In genomic region chr19:3386447-3387234, GRCh38 we compare ENCODE assay signal across 15 cellular contexts. TPM values are rescaled to one million over a fixed set of nuclear protein-coding genes. Genes with fewer than 3 reads are reported as not detected.
A peak's percentile ranks its signal among the peaks of the same experiment; 100 is the strongest.
DNase-seq lines count a peak whose midpoint lies in the region; ATAC-seq and TF ChIP-seq lines count a peak whose summit lies in the region.
"Had no signal": no experiment of that assay in that cellular context is flagged by ENCODE, and none has a peak within 500 bp of the region (broad histone marks: within the 10 kb centered on the region; RNA-seq: fewer than 3 reads in every experiment).

No MANE protein-coding gene starts in this region.

- no peak for TF ChIP-seq CTCF in IMR-90 (conservative IDR thresholded peaks at IDR 0.05; ENCODE audit: low read depth, low read length)
- TF ChIP-seq CTCF in esophagus muscularis mucosa (IDR thresholded peaks at IDR 0.05), result peak in 1 of 3 experiments; percentile 13

- no peak overlapping the region for H4K5ac ChIP-seq in IMR-90 (ENCODE audit: low read depth, low read length)

- intact Hi-C loops in IMR-90 (cut with micrococcal nuclease) (no loop called here), esophagus muscularis mucosa (cut with DNase I) (no loop called here)

- H4K91ac ChIP-seq in IMR-90 (ENCODE audit: insufficient read depth, low read depth, low read length), result no peak overlapping the region

- no peak overlapping the region for H2BK20ac ChIP-seq in IMR-90 (ENCODE audit: low read depth, low read length)

- H2AFZ ChIP-seq in IMR-90 (replicated peaks; ENCODE audit: low read length, poor library complexity), result peak overlapping the region; percentile 63
- H2AFZ ChIP-seq: PC-9 had no signal

- BruUV-seq in IMR-90 (replicated peaks; lab: Mats Ljungman, UMichigan), result no TSS peak

- H2AK5ac ChIP-seq in IMR-90 (ENCODE audit: low read depth, low read length), result peak overlapping the region; percentile 68

- no peaks in the 10 kb centered on the region for H3K9me3 ChIP-seq in IMR-90 (ENCODE audit: control insufficient read depth, insufficient read depth, low read length)
- no peaks in the 10 kb centered on the region for H3K9me3 ChIP-seq in esophagus muscularis mucosa
- H3K9me3 ChIP-seq: mucosa of descending colon had no signal

- H2BK15ac ChIP-seq in IMR-90 (ENCODE audit: low read depth, low read length), result no peak overlapping the region

- H3K14ac ChIP-seq in IMR-90 (replicated peaks; ENCODE audit: low read depth, low read length), result peak overlapping the region; percentile 40

- CTCF ChIA-PET in IMR-90 (lab: Yijun Ruan, JAX), result no interaction called here

- H3K4me1 ChIP-seq in IMR-90 (ENCODE audit: control insufficient read depth, insufficient read depth, low read length) (peaks cover 46% of the 10 kb centered on the region), esophagus muscularis mucosa (peaks cover 83 to 100% (median 98%) of the 10 kb centered on the region in 4 donors)

- H3K56ac ChIP-seq in IMR-90 (ENCODE audit: extremely low read depth, insufficient read depth, low read length), result no peak overlapping the region

- peak overlapping the region; percentile 17 for H3K27ac ChIP-seq in IMR-90 (ENCODE audit: insufficient read depth, low read length)
- peak overlapping the region; percentile 98 to 100 (median 100) for H3K27ac ChIP-seq in esophagus muscularis mucosa (replicated peaks in 1 of 4)
- H3K27ac ChIP-seq in substantia nigra (ENCODE audit: low read depth, low read length, poor library complexity, severe bottlenecking), result peak overlapping the region; percentile 86
- H3K27ac ChIP-seq: PC-9 had no signal

- no peak for TF ChIP-seq EP300 in esophagus muscularis mucosa (IDR thresholded peaks at IDR 0.05)

- no peak overlapping the region for H2BK5ac ChIP-seq in IMR-90 (ENCODE audit: low read depth, low read length, poor library complexity, severe bottlenecking)

- H3K4ac ChIP-seq in IMR-90 (ENCODE audit: low read depth, low read length), result peak overlapping the region; percentile 54; the same call in 1 of the 2 replicates

- in situ Hi-C loops in IMR-90 (cut with MboI; ENCODE audit: low sequenced_read_pairs), result no loop called here

- H3K4me3 ChIP-seq in IMR-90 (ENCODE audit: insufficient read depth, low read depth, low read length), result no peak overlapping the region
- peak overlapping the region; percentile 14 to 32 (median 21) for H3K4me3 ChIP-seq in esophagus muscularis mucosa
- H3K4me3 ChIP-seq: mucosa of descending colon, PC-9 had no signal

- H3K36me3 ChIP-seq in IMR-90 (ENCODE audit: control insufficient read depth, insufficient read depth, low read length), result peaks cover 31% of the 10 kb centered on the region
- H3K36me3 ChIP-seq in esophagus muscularis mucosa, result peaks cover 7 to 53% (median 34%) of the 10 kb centered on the region in 4 donors

- TF ChIP-seq RAD21 in IMR-90 (IDR thresholded peaks at IDR 0.05; ENCODE audit: low read length), result no peak

- peak overlapping the region; percentile 84 for H2AK9ac ChIP-seq in IMR-90 (replicated peaks; ENCODE audit: low read depth, low read length, poor library complexity)

- peak overlapping the region in 1 of 2 experiments; percentile 47; a peak in 1 of 4 replicates for H4K8ac ChIP-seq in IMR-90 (ENCODE audit: low read depth in 2 of 2, low read length in 2 of 2)

- WGBS in IMR-90 (ENCODE audit: extremely low coverage in 2 of 2, insufficient read length in 1 of 2), 2 experiments, result 91% methylated on average over 6 of the region's 25 CpGs; no CpG with 5 or more reads in 1 of the 2 experiments
- WGBS in esophagus muscularis mucosa, result 47% methylated on average over 16 of the region's 25 CpGs

- POLR2A ChIA-PET in IMR-90 (lab: Charles Lee; ENCODE audit: unreplicated experiment), result no interaction called here

- peaks cover 4 to 82% of the 10 kb centered on the region in 2 experiments for H3K79me1 ChIP-seq in IMR-90 (ENCODE audit: low read depth in 1 of 2, low read length in 2 of 2)

- peak overlapping the region; percentile 28; the same call in 1 of the 2 replicates for H3K9ac ChIP-seq in IMR-90 (ENCODE audit: low read depth, low read length)

- peaks cover 35% of the 10 kb centered on the region for H3K9me1 ChIP-seq in IMR-90 (ENCODE audit: insufficient read depth, low read length)

- peak overlapping the region; percentile 47; the same call in 1 of the 2 replicates for H3K23ac ChIP-seq in IMR-90 (ENCODE audit: low read depth, low read length)

- DNase-seq in IMR-90 (no peak), esophagus muscularis mucosa (ENCODE audit: extremely low spot score) (no peak), mucosa of gallbladder (ENCODE audit: low spot score) (peak; percentile 55), substantia nigra (lab: John Stamatoyannopoulos, UW) (peak in 18 of 49 donors; percentile 15 to 47 (median 34)), OCI-M1 (lab: John Stamatoyannopoulos, UW) (no peak), NCI-H2196 (lab: John Stamatoyannopoulos, UW; ENCODE audit: unreplicated experiment) (no peak)
- DNase-seq: activated CD4-positive, alpha-beta T cell treated with anti-CD3 and anti-CD28 coated beads, Interleukin-2, amount 50 U/mL, for 48 hours; activated gamma-delta T cell; AML-193; DMS79; mucosa of descending colon; NCI-H345; PC-9 had no signal

- TF ChIP-seq POLR2A in IMR-90 (IDR thresholded peaks at IDR 0.05; ENCODE audit: low read depth, low read length), result no peak
- no peak for TF ChIP-seq POLR2A in esophagus muscularis mucosa (IDR thresholded peaks at IDR 0.05; ENCODE audit: low read depth)

- H3K4me2 ChIP-seq in IMR-90 (ENCODE audit: low read depth, low read length), result no peak overlapping the region
- H3K4me2 ChIP-seq: PC-9 had no signal

- H4K20me1 ChIP-seq in IMR-90 (ENCODE audit: insufficient read depth, low read length), result peaks cover 98% of the 10 kb centered on the region

- dilution Hi-C loops in IMR-90 (cut with HindIII; ENCODE audit: low sequenced_read_pairs, unreplicated experiment), result no loop called here

- H3K27me3 ChIP-seq in IMR-90 (ENCODE audit: control insufficient read depth, insufficient read depth, low read length) (no peaks in the 10 kb centered on the region), esophagus muscularis mucosa (no peaks in the 10 kb centered on the region)

- H3K18ac ChIP-seq in IMR-90 (ENCODE audit: low read depth, low read length), result no peak overlapping the region; the same call in 1 of the 2 replicates

- no peak overlapping the region for H2BK120ac ChIP-seq in IMR-90 (ENCODE audit: low read depth, low read length)

- ATAC-seq in IMR-90 (ENCODE audit: low read depth) (no peak), HG03108 (IDR thresholded peaks at IDR 0.05; ENCODE audit: unreplicated experiment) (no peak), HG03442 (IDR thresholded peaks at IDR 0.05; ENCODE audit: unreplicated experiment) (no peak)

TF ChIP-seq in IMR-90, 13 proteins besides CTCF, POLR2A, EP300 and RAD21:
- no peak for TF ChIP-seq BHLHE40 (IDR thresholded peaks at IDR 0.05; ENCODE audit: low read depth, low read length)
- no peak for TF ChIP-seq ELK1 (IDR thresholded peaks at IDR 0.05; ENCODE audit: borderline replicate concordance, low read depth, low read length)
- TF ChIP-seq FOS (IDR thresholded peaks at IDR 0.05; ENCODE audit: low read depth, low read length), result no peak
- no peak for TF ChIP-seq CEBPB (IDR thresholded peaks at IDR 0.05; ENCODE audit: low read depth, low read length)
- TF ChIP-seq, protein P1, sequence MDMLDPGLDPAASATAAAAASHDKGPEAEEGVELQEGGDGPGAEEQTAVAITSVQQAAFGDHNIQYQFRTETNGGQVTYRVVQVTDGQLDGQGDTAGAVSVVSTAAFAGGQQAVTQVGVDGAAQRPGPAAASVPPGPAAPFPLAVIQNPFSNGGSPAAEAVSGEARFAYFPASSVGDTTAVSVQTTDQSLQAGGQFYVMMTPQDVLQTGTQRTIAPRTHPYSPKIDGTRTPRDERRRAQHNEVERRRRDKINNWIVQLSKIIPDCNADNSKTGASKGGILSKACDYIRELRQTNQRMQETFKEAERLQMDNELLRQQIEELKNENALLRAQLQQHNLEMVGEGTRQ (IDR thresholded peaks at IDR 0.05; ENCODE audit: low read depth, low read length), result no peak
- TF ChIP-seq NFE2L2 (IDR thresholded peaks at IDR 0.05; ENCODE audit: low read depth, low read length), result no peak
- TF ChIP-seq RCOR1 (IDR thresholded peaks at IDR 0.05; ENCODE audit: insufficient replicate concordance, low read length), result no peak
- TF ChIP-seq MXI1 (IDR thresholded peaks at IDR 0.05; ENCODE audit: borderline replicate concordance, low read depth, low read length), result no peak
- TF ChIP-seq CHD1 (IDR thresholded peaks at IDR 0.05; ENCODE audit: low read depth, low read length), result no peak
- TF ChIP-seq RFX5 (IDR thresholded peaks at IDR 0.05; ENCODE audit: low read depth, low read length), result no peak
- TF ChIP-seq SMC3 (IDR thresholded peaks at IDR 0.05; ENCODE audit: low read depth, low read length), result no peak
- TF ChIP-seq MAZ (IDR thresholded peaks at IDR 0.05; ENCODE audit: borderline replicate concordance, low read depth, low read length), result no peak
- no peak for TF ChIP-seq MAFK (IDR thresholded peaks at IDR 0.05; ENCODE audit: low read depth, low read length)
TF ChIP-seq in IMR-90: peak in this region for 0.

RNA-seq across cellular contexts. Expression of gene NFIC, which starts 20.3 kb away (rescaled TPM):
- total RNA-seq in IMR-90 (2012; rRNA removed) (21.9 and 26.9 TPM in 2 replicates), esophagus muscularis mucosa (100 to 1,000 TPM; 165 to 297 (median 211) TPM), mucosa of gallbladder (254 TPM)
- polyA plus RNA-seq in IMR-90 (2012; rRNA removed), result 29.2 and 32.1 TPM in 2 replicates
- polyA plus RNA-seq in IMR-90 (2012; cell fraction: cytosol; rRNA removed), result 19.6 and 28.1 TPM in 2 replicates
- 23.6 and 45.1 TPM in 2 replicates for polyA plus RNA-seq in IMR-90 (2012; cell fraction: nucleus; rRNA removed; ENCODE audit: low replicate concordance)

Comparison
In these comparisons a context has a peak if more than half of its experiments do, and no peak if none do; other contexts are left out.
1. H3K27ac ChIP-seq: peak in every context shown above with its lines; median percentile 100 in esophagus muscularis mucosa; 86 in substantia nigra; 17 in IMR-90.